In the genomic region with DNA sequence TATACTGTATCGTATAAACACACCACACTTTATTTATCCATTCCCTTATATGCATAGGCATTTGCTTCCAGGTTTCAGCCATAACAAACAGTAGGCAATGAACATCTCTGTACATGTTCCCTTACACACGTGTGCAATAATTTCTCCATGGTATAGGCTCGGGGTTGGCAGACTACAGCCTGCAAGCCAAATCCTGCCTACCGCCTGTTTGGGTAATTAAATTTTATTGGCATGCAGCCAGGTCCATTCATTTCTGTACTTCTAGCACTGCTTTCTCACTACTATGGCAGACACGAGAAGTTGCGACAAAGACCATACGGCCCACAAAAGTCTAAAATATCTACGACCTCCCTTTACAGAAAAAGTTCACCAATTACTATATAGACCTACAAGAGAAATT, we compare ENCODE assay signal across 19 cellular contexts.
DNase-seq lines count a peak whose midpoint lies in the region; ATAC-seq, FAIRE-seq and TF ChIP-seq lines count a peak whose summit lies in the region.
"Had no signal": no experiment of that assay in that cellular context is flagged by ENCODE, and none has a peak within 500 bp of the region (broad histone marks: within the 10 kb centered on the region; RNA-seq: fewer than 3 reads in every experiment).

No MANE protein-coding gene starts in this region.

- peak; percentile 77 for FAIRE-seq in keratinocyte (lab: Jason Lieb, UNC)
- FAIRE-seq: TTC549 had no signal

- no peaks in the 10 kb centered on the region for H3K27me3 ChIP-seq in keratinocyte (ENCODE audit: control insufficient read depth, extremely low read depth, insufficient read depth, low read length)
- H3K27me3 ChIP-seq: stomach, uterus had no signal

- peak; percentile 41 for DNase-seq in COR-L47 (lab: John Stamatoyannopoulos, UW)
- DNase-seq in LNCaP clone FGC (ENCODE audit: low read depth): peak; percentile 32
- DNase-seq in NCI-H69 (lab: John Stamatoyannopoulos, UW): peak; percentile 70
- DNase-seq in keratinocyte (ENCODE audit: low read depth, low spot score): no peak
- DNase-seq in superior temporal gyrus (ENCODE audit: extremely low spot score): no peak
- DNase-seq in GM03348 (ENCODE audit: low spot score): no peak
- no peak for DNase-seq in A172 (ENCODE audit: low spot score)
- DNase-seq: activated CD4-positive, alpha-beta T cell treated with anti-CD3 and anti-CD28 coated beads, Interleukin-2, amount 10 ng/mL, durations not matched to agents 7 days and 5 days; amniotic stem cell; effector memory CD4-positive, alpha-beta T cell; heart right ventricle; immature natural killer cell; lower lobe of right lung; NCI-H1436 treated with DMSO at 0.1 percent for 48 hours; stimulated activated CD4-positive, alpha-beta T cell treated with anti-CD3 and anti-CD28 coated beads, Interleukin-2, amount 100 ng/mL, for 24 hours; stomach; uterus had no signal

- no peaks in the 10 kb centered on the region for H3K9me3 ChIP-seq in keratinocyte (ENCODE audit: control insufficient read depth, low read depth, low read length)
- H3K9me3 ChIP-seq: heart right ventricle, lower lobe of right lung, stomach, uterus had no signal

- dilution Hi-C loops in keratinocyte (cut with MboI; ENCODE audit: extremely low pct_ligation_motif_present, low sequenced_read_pairs): no loop called here

- H3K9ac ChIP-seq in keratinocyte (ENCODE audit: control insufficient read depth, extremely low read depth, insufficient read depth, low read length): no peak overlapping the region

- no peak overlapping the region for H3K27ac ChIP-seq in keratinocyte (ENCODE audit: control insufficient read depth, insufficient read depth, low read length)
- H3K27ac ChIP-seq: heart right ventricle, lower lobe of right lung, uterus had no signal

- no peak overlapping the region for H3K4me2 ChIP-seq in keratinocyte (ENCODE audit: control insufficient read depth, extremely low read depth, insufficient read depth, low read depth, low read length)

- no peaks in the 10 kb centered on the region for H3K79me2 ChIP-seq in keratinocyte (ENCODE audit: control insufficient read depth, insufficient read depth, low read length)

- peaks cover 22% of the 10 kb centered on the region for H3K4me1 ChIP-seq in keratinocyte (ENCODE audit: control insufficient read depth, extremely low read depth, insufficient read depth, low read length)
- H3K4me1 ChIP-seq: heart right ventricle, lower lobe of right lung, uterus had no signal

- H4K20me1 ChIP-seq in keratinocyte (ENCODE audit: control insufficient read depth, extremely low read depth, insufficient read depth, low read length): no peaks in the 10 kb centered on the region

- no peak for ATAC-seq in activated CD4-positive, CD25-positive, alpha-beta regulatory T cell treated with anti-CD3 and anti-CD28 coated beads, Interleukin-2, amount 50 U/mL, for 24 hours
- ATAC-seq: heart right ventricle, lower lobe of right lung had no signal

- peaks cover 2 to 9% of the 10 kb centered on the region in 2 experiments for H3K36me3 ChIP-seq in keratinocyte (ENCODE audit: control insufficient read depth in 2 of 2, extremely low read depth in 1 of 2, insufficient read depth in 2 of 2, low read length in 2 of 2)
- H3K36me3 ChIP-seq: heart right ventricle, uterus had no signal

- H2AFZ ChIP-seq in keratinocyte (ENCODE audit: control insufficient read depth, low read length): no peak overlapping the region

- H3K4me3 ChIP-seq in LNCaP clone FGC (ENCODE audit: low read depth, low read length) (no peak overlapping the region), keratinocyte (ENCODE audit: control insufficient read depth in 2 of 3, extremely low read depth in 1 of 3, insufficient read depth in 2 of 3, low read depth in 1 of 3, low read length in 3 of 3) (no peak overlapping the region)
- H3K4me3 ChIP-seq: heart right ventricle, lower lobe of right lung, stomach, uterus had no signal

- peaks cover 2% of the 10 kb centered on the region for H3K9me1 ChIP-seq in keratinocyte (ENCODE audit: control insufficient read depth, extremely low read depth, insufficient read depth, low read length)

- no peak for TF ChIP-seq CTCF in LNCaP clone FGC (IDR thresholded peaks at IDR 0.05; ENCODE audit: control insufficient read depth, extremely low read depth, insufficient read depth)
- no peak for TF ChIP-seq CTCF in keratinocyte (optimal IDR thresholded peaks at IDR 0.05 in 1 of 3, IDR thresholded peaks at IDR 0.05 in 1 of 3, conservative IDR thresholded peaks at IDR 0.05 in 1 of 3; ENCODE audit: extremely low read depth in 1 of 3, insufficient read depth in 2 of 3, low read length in 3 of 3)

Comparison
In these comparisons a context has a peak if more than half of its experiments do, and no peak if none do; other contexts are left out.
1. DNase-seq: peak in COR-L47 (single experiment), LNCaP clone FGC (single experiment) and NCI-H69 (single experiment); none in keratinocyte (single experiment), superior temporal gyrus (single experiment), GM03348 (single experiment) and A172 (single experiment).